Comparison of ENCODE assay signal across 10 cellular contexts in genomic region chr3:49461443-49462171, GRCh38. TPM values are rescaled to one million over a fixed set of nuclear protein-coding genes. Genes with fewer than 3 reads are reported as not detected.
DNase-seq lines count a peak whose midpoint lies in the region; ATAC-seq, FAIRE-seq and TF ChIP-seq lines count a peak whose summit lies in the region.
"Had no signal": no experiment of that assay in that cellular context is flagged by ENCODE, and none has a peak within 500 bp of the region (broad histone marks: within the 10 kb centered on the region; RNA-seq: fewer than 3 reads in every experiment).

No MANE protein-coding gene starts in this region.

- peak; percentile 56 for DNase-seq in DMS 273 (lab: John Stamatoyannopoulos, UW; ENCODE audit: unreplicated experiment)
- peak; percentile 43 for DNase-seq in RCC 7860 (ENCODE audit: low spot score)
- no peak for DNase-seq in HEK293T (ENCODE audit: extremely low spot score)
- DNase-seq in activated CD4-positive, alpha-beta T cell treated with anti-CD3 and anti-CD28 coated beads, Interleukin-2, amount 50 U/mL, for 1 hour = no peak
- DNase-seq: SHP77 had no signal

- peak overlapping the region; percentile 78 to 97 (median 93) for H3K27ac Mint-ChIP-seq in nephron

- H3K27me3 Mint-ChIP-seq in nephron (ENCODE audit: low read depth) = peaks cover 4% of the 10 kb centered on the region

- POLR2A ChIA-PET in HEK293T (lab: Yijun Ruan, JAX) = interaction anchor here (1.8 to 3.2 kb wide), 2 partner anchors 9 to 122 kb away, joined by 6 to 20 read pairs; partner anchors contain the start of genes DAG1 and USP4

- H3K9me3 ChIP-seq in esophagus (ENCODE audit: control insufficient read depth in 2 of 2, insufficient read depth in 1 of 2, low read depth in 1 of 2, low read length in 1 of 2) = no peaks in the 10 kb centered on the region

- CTCF ChIA-PET in HEK293T (lab: Yijun Ruan, JAX) = no interaction called here

- TF ChIP-seq CTCF in nephron (IDR thresholded peaks at IDR 0.05; ENCODE audit: unreplicated experiment in 3 of 3) = no peak

- no peaks in the 10 kb centered on the region for H3K36me3 Mint-ChIP-seq in nephron (ENCODE audit: low read depth)
- H3K36me3 Mint-ChIP-seq: activated naive CD4-positive, alpha-beta T cell treated with anti-CD3 and anti-CD28 coated beads, Interleukin-2, amount 50 U/mL, for 72 hours had no signal

- H3K27ac ChIP-seq in esophagus (ENCODE audit: low read depth in 2 of 2, low read length in 1 of 2) = peak overlapping the region; percentile 11 to 30

- ATAC-seq in HG02973 (IDR thresholded peaks at IDR 0.05; ENCODE audit: unreplicated experiment) = no peak
- ATAC-seq in GM21447 (IDR thresholded peaks at IDR 0.05; ENCODE audit: unreplicated experiment) = no peak

- H3K27me3 ChIP-seq in esophagus (ENCODE audit: control insufficient read depth in 1 of 2, insufficient read depth in 2 of 2, low read length in 2 of 2) = no peaks in the 10 kb centered on the region

- H3K4me3 Mint-ChIP-seq in nephron = peak overlapping the region in 2 of 3 experiments; percentile 5 to 56

- no peaks in the 10 kb centered on the region for H3K36me3 ChIP-seq in esophagus (ENCODE audit: control insufficient read depth in 2 of 2, insufficient read depth in 2 of 2, low read length in 1 of 2)

- H3K4me1 Mint-ChIP-seq in nephron = peaks cover 45% of the 10 kb centered on the region

- WGBS in esophagus, 2 donors = 23 to 31% methylated on average over 1 of the region's 1 CpG

- no peaks in the 10 kb centered on the region for H3K9me3 Mint-ChIP-seq in nephron
- H3K9me3 Mint-ChIP-seq: activated naive CD4-positive, alpha-beta T cell treated with anti-CD3 and anti-CD28 coated beads, Interleukin-2, amount 50 U/mL, for 72 hours had no signal

- peaks cover 3 to 11% of the 10 kb centered on the region in 2 donors for H3K4me1 ChIP-seq in esophagus (ENCODE audit: control insufficient read depth in 2 of 2, insufficient read depth in 2 of 2, low read length in 1 of 2)

- FAIRE-seq in RCC 7860 (lab: Jason Lieb, UNC) = no peak

- no peak overlapping the region for H3K4me3 ChIP-seq in esophagus (ENCODE audit: low read depth in 1 of 2, low read length in 2 of 2)

TF ChIP-seq in HEK293T, 16 proteins besides CTCF, POLR2A, EP300 and RAD21:
- TF ChIP-seq BHLHE40 (IDR thresholded peaks at IDR 0.05; ENCODE audit: borderline replicate concordance) (no peak), ARNT (IDR thresholded peaks at IDR 0.05) (no peak), HDGF (IDR thresholded peaks at IDR 0.05; ENCODE audit: borderline replicate concordance) (no peak), SP1 (IDR thresholded peaks at IDR 0.05) (no peak), NFRKB (IDR thresholded peaks at IDR 0.05) (no peak), ZNF384 (IDR thresholded peaks at IDR 0.05) (no peak), TARDBP (IDR thresholded peaks at IDR 0.05) (no peak), FOXK2 (IDR thresholded peaks at IDR 0.05) (no peak), CTBP1 (IDR thresholded peaks at IDR 0.05; ENCODE audit: borderline replicate concordance) (no peak), SUZ12 (IDR thresholded peaks at IDR 0.05) (no peak)

RNA-seq across cellular contexts. Expression of gene DAG1, which starts 8.5 kb away (rescaled TPM):
- 10 to 100 TPM in 1 of 2 donors, 1 to 10 TPM in 1; 8.6 to 18.8 TPM for polyA plus RNA-seq in esophagus

RNA-seq across cellular contexts. Expression of gene NICN1, which starts 32.5 kb away (rescaled TPM):
- 1 to 10 TPM; 5.0 to 7.0 TPM for polyA plus RNA-seq in esophagus

RNA-seq across cellular contexts. Expression of gene AMT, which starts 39.3 kb away (rescaled TPM):
- 10 to 100 TPM in 1 of 2 donors, 1 to 10 TPM in 1; 3.4 to 14.2 TPM for polyA plus RNA-seq in esophagus

RNA-seq across cellular contexts. Expression of gene TCTA, which starts 49.4 kb away (rescaled TPM):
- polyA plus RNA-seq in esophagus = 10 to 100 TPM; 11.3 to 14.5 TPM

RNA-seq across cellular contexts. Expression of gene RHOA, which starts 49.8 kb away (rescaled TPM):
- 100 to 1,000 TPM; 162 to 244 TPM for polyA plus RNA-seq in esophagus

Comparison
In these comparisons a context has a peak if more than half of its experiments do, and no peak if none do; other contexts are left out.
1. DNase-seq: peak in DMS 273 (single experiment) and RCC 7860 (single experiment); none in HEK293T (single experiment) and activated CD4-positive, alpha-beta T cell treated with anti-CD3 and anti-CD28 coated beads, Interleukin-2, amount 50 U/mL, for 1 hour (single experiment).